Comparison of ENCODE assay signal across 1 cellular context in the genomic region with DNA sequence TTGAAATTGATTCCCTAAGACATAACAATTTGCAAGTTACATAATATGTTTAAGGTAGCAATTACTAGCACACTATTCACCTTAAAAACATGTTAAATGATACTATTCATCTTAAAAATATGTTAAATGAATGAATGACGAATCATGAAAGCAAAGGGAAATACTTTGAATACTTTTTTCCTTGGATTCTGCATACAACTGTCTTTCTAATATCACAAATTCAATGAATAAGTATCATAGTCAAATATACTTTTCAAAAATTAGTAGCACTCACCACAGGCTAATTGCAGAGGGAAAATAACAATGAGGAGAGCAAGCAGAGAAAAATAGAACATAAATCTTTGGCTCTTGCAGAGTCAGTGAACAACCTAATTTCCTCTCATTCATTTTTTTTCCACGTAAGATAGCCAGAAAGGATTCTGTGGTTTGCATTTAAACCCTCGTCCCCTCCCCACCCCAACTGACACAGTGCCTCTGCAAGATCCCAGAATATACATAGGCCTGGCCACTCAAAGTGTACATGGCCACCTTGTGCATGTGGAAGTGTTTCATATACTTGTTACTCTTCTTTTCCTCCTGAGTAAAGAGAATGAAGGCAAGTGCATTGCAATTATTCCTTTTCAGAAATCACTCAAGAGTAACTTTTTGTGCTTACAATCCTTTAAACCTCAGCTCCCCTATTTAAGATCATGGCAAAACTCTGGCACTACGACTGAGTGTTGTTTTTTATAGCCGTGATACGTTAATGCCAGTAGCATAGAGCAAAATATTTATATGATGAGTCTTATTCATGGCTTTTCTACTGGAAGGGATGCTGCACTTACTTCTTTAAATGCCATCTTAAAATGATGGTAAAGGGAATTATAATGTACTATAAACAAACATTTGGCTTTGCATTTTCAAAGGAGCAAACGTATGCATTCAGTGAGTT.
TF ChIP-seq lines count a peak whose summit lies in the region.

No MANE protein-coding gene starts in this region.

TF ChIP-seq in endothelial cell of umbilical vein, 7 proteins besides CTCF, POLR2A, EP300 and RAD21:
- TF ChIP-seq FOS (IDR thresholded peaks at IDR 0.05; ENCODE audit: borderline replicate concordance, insufficient read depth, low read length) (no peak), MYC (IDR thresholded peaks at IDR 0.05; ENCODE audit: low read depth, low read length) (no peak), JUN (IDR thresholded peaks at IDR 0.05; ENCODE audit: borderline replicate concordance, insufficient read depth, insufficient read length, low read depth) (no peak), GATA2 (IDR thresholded peaks at IDR 0.05; ENCODE audit: insufficient read depth, insufficient read length, low read depth, low read length) (no peak), POLR2AphosphoS5 (IDR thresholded peaks at IDR 0.05; ENCODE audit: insufficient read depth, low read depth, low read length) (no peak), EZH2 (IDR thresholded peaks at IDR 0.05; ENCODE audit: borderline replicate concordance, low read depth, low read length, severe bottlenecking) (no peak)
- TF ChIP-seq, protein P1, sequence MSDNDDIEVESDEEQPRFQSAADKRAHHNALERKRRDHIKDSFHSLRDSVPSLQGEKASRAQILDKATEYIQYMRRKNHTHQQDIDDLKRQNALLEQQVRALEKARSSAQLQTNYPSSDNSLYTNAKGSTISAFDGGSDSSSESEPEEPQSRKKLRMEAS (IDR thresholded peaks at IDR 0.05; ENCODE audit: insufficient read depth, insufficient read length), result no peak
